ENCODE assay signal across 15 cellular contexts in the genomic region with DNA sequence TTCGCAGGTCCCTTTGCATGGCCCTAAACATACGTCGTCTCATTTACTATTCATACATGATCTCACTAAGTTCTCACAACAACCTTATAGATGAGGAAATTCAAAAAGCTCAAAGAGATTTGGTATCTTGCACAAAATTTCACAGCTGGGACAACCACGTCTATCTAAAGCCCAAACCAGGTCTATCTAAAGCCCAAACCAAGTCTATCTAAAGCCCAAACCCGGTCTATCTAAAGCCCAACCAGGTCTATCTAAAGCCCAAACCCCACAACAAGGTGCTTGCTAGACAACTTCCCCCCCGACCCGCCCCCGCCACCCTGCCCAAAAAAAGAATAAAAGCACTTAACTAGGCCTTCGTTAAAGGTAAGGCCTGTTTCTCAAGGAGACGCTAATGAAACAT.
DNase-seq lines count a peak whose midpoint lies in the region; ATAC-seq, FAIRE-seq and TF ChIP-seq lines count a peak whose summit lies in the region.
"Had no signal": no experiment of that assay in that cellular context is flagged by ENCODE, and none has a peak within 500 bp of the region (broad histone marks: within the 10 kb centered on the region; RNA-seq: fewer than 3 reads in every experiment).

No MANE protein-coding gene starts in this region.

- CTCF ChIA-PET in activated CD8-positive, alpha-beta memory T cell treated with anti-CD3 and anti-CD28 coated beads, Interleukin-2, amount 10 ng/mL, durations not matched to agents 7 days and 5 days (lab: Charles Lee), result no interaction called here

- H3K36me3 Mint-ChIP-seq in CD14-positive monocyte (peaks cover 35 to 54% of the 10 kb centered on the region in 2 donors), nephron (ENCODE audit: low read depth) (peaks cover 40% of the 10 kb centered on the region), T-helper 17 cell (ENCODE audit: low read depth) (peaks cover 4% of the 10 kb centered on the region)
- H3K36me3 Mint-ChIP-seq in activated CD8-positive, alpha-beta memory T cell treated with anti-CD3 and anti-CD28 coated beads, Interleukin-2, amount 10 ng/mL, durations not matched to agents 7 days and 5 days, result peaks cover 20% of the 10 kb centered on the region

- H3K27me3 ChIP-seq in HL-60 (ENCODE audit: insufficient read depth, poor library complexity, severe bottlenecking), result no peaks in the 10 kb centered on the region

- H3K9me3 Mint-ChIP-seq in CD14-positive monocyte, result peaks cover 0 to 3% (median 0%) of the 10 kb centered on the region in 7 donors
- no peaks in the 10 kb centered on the region for H3K9me3 Mint-ChIP-seq in nephron
- no peaks in the 10 kb centered on the region for H3K9me3 Mint-ChIP-seq in activated CD8-positive, alpha-beta memory T cell treated with anti-CD3 and anti-CD28 coated beads, Interleukin-2, amount 10 ng/mL, durations not matched to agents 7 days and 5 days (ENCODE audit: low read depth)
- H3K9me3 Mint-ChIP-seq: CD8-positive, alpha-beta memory T cell had no signal

- no peaks in the 10 kb centered on the region for H3K9me3 ChIP-seq in T-helper 17 cell (ENCODE audit: control insufficient read depth, low read length, poor library complexity, severe bottlenecking)
- H3K9me3 ChIP-seq: Caco-2 had no signal

- DNase-seq in CD14-positive monocyte (ENCODE audit: low spot score), result no peak
- no peak for DNase-seq in HL-60 (ENCODE audit: low read depth in 1 of 2, low spot score in 1 of 2)
- DNase-seq in NB4 (ENCODE audit: low read depth), result peak; percentile 25
- DNase-seq in T-helper 17 cell, result no peak
- no peak for DNase-seq in urothelium cell line (ENCODE audit: low spot score)
- DNase-seq in activated CD8-positive, alpha-beta memory T cell treated with anti-CD3 and anti-CD28 coated beads, Interleukin-2, amount 10 ng/mL, durations not matched to agents 7 days and 5 days, result no peak
- DNase-seq: Caco-2; CD8-positive, alpha-beta memory T cell; DMS53; IMR-90 had no signal

- FAIRE-seq in urothelium cell line (lab: Jason Lieb, UNC), result no peak
- FAIRE-seq: A204.1, H54 had no signal

- no peak for ATAC-seq in T-helper 17 cell
- no peak for ATAC-seq in activated CD8-positive, alpha-beta memory T cell treated with anti-CD3 and anti-CD28 coated beads, Interleukin-2, amount 10 ng/mL, durations not matched to agents 7 days and 5 days
- ATAC-seq: HCT116 had no signal

- peaks cover 0 to 1% (median 0%) of the 10 kb centered on the region in 3 donors for H3K27me3 Mint-ChIP-seq in CD14-positive monocyte (ENCODE audit: low read depth in 3 of 3)
- H3K27me3 Mint-ChIP-seq in nephron (ENCODE audit: low read depth), result no peaks in the 10 kb centered on the region
- no peaks in the 10 kb centered on the region for H3K27me3 Mint-ChIP-seq in T-helper 17 cell
- H3K27me3 Mint-ChIP-seq in activated CD8-positive, alpha-beta memory T cell treated with anti-CD3 and anti-CD28 coated beads, Interleukin-2, amount 10 ng/mL, durations not matched to agents 7 days and 5 days, result no peaks in the 10 kb centered on the region
- H3K27me3 Mint-ChIP-seq: B cell; CD8-positive, alpha-beta memory T cell had no signal

- no peak for TF ChIP-seq CTCF in CD14-positive monocyte (IDR thresholded peaks at IDR 0.05)
- no peak for TF ChIP-seq CTCF in HL-60 (IDR thresholded peaks at IDR 0.05; ENCODE audit: insufficient read depth, low read length)
- no peak for TF ChIP-seq CTCF in NB4 (IDR thresholded peaks at IDR 0.05; ENCODE audit: low read depth, low read length)
- no peak for TF ChIP-seq CTCF in nephron (IDR thresholded peaks at IDR 0.05; ENCODE audit: unreplicated experiment in 3 of 3)

- no peak overlapping the region for H3K4me3 Mint-ChIP-seq in CD14-positive monocyte
- no peak overlapping the region for H3K4me3 Mint-ChIP-seq in nephron
- no peak overlapping the region for H3K4me3 Mint-ChIP-seq in T-helper 17 cell
- H3K4me3 Mint-ChIP-seq in activated CD8-positive, alpha-beta memory T cell treated with anti-CD3 and anti-CD28 coated beads, Interleukin-2, amount 10 ng/mL, durations not matched to agents 7 days and 5 days, result no peak overlapping the region
- H3K4me3 Mint-ChIP-seq: B cell; CD8-positive, alpha-beta memory T cell had no signal

- TF ChIP-seq POLR2A in NB4 (IDR thresholded peaks at IDR 0.05; ENCODE audit: extremely low read depth, insufficient read length), result no peak

- H3K4me1 Mint-ChIP-seq in CD14-positive monocyte (peaks cover 61% of the 10 kb centered on the region), nephron (peaks cover 40% of the 10 kb centered on the region), T-helper 17 cell (no peaks in the 10 kb centered on the region)
- peaks cover 9% of the 10 kb centered on the region for H3K4me1 Mint-ChIP-seq in activated CD8-positive, alpha-beta memory T cell treated with anti-CD3 and anti-CD28 coated beads, Interleukin-2, amount 10 ng/mL, durations not matched to agents 7 days and 5 days
- H3K4me1 Mint-ChIP-seq: B cell; CD8-positive, alpha-beta memory T cell had no signal

- no peak overlapping the region for H3K4me3 ChIP-seq in HL-60 (replicated peaks; ENCODE audit: insufficient read depth, low read length)
- H3K4me3 ChIP-seq in NB4 (ENCODE audit: low read depth, low read length), result no peak overlapping the region

- intact Hi-C loops in CD14-positive monocyte (cut with micrococcal nuclease), result no loop called here

- peak overlapping the region in 5 of 7 donors; percentile 68 to 94 (median 87) for H3K27ac Mint-ChIP-seq in CD14-positive monocyte
- H3K27ac Mint-ChIP-seq in nephron, result peak overlapping the region in 2 of 3 experiments; percentile 13 to 40
- no peak overlapping the region for H3K27ac Mint-ChIP-seq in T-helper 17 cell
- H3K27ac Mint-ChIP-seq in activated CD8-positive, alpha-beta memory T cell treated with anti-CD3 and anti-CD28 coated beads, Interleukin-2, amount 10 ng/mL, durations not matched to agents 7 days and 5 days, result no peak overlapping the region
- H3K27ac Mint-ChIP-seq: B cell had no signal

- peak overlapping the region; percentile 66 for H3K27ac ChIP-seq in HL-60 (replicated peaks)

Comparison
In these comparisons a context has a peak if more than half of its experiments do, and no peak if none do; other contexts are left out.
1. H3K27ac Mint-ChIP-seq: peak in CD14-positive monocyte (5 of 7) and nephron (2 of 3); none in T-helper 17 cell (single experiment) and activated CD8-positive, alpha-beta memory T cell treated with anti-CD3 and anti-CD28 coated beads, Interleukin-2, amount 10 ng/mL, durations not matched to agents 7 days and 5 days (single experiment).